Comparison of ENCODE assay signal across 1 cellular context in genomic region chr10:32132357-32132756, GRCh38.
TF ChIP-seq lines count a peak whose summit lies in the region.

No MANE protein-coding gene starts in this region.

TF ChIP-seq in WTC11, 78 proteins besides CTCF, POLR2A, EP300 and RAD21:
- TF ChIP-seq FOXJ3 (CRISPR knock-in tag; IDR thresholded peaks at IDR 0.05; ENCODE audit: borderline replicate concordance): no peak
- TF ChIP-seq SP1 (CRISPR knock-in tag; conservative IDR thresholded peaks at IDR 0.05): 0 out of 2 replicates have a peak, but pooled peaks have one; percentile 20
